In genomic region chr6:73854998-73855718, GRCh38 we compare ENCODE assay signal across 8 cellular contexts.
DNase-seq lines count a peak whose midpoint lies in the region; ATAC-seq, FAIRE-seq and TF ChIP-seq lines count a peak whose summit lies in the region.

No MANE protein-coding gene starts in this region.

- TF ChIP-seq CTCF in lower lobe of right lung (IDR thresholded peaks at IDR 0.05): peak; percentile 68
- peak in 1 of 3 donors; percentile 38 for TF ChIP-seq CTCF in lower leg skin (IDR thresholded peaks at IDR 0.05)

- H3K9me3 ChIP-seq in NT2/D1 (ENCODE audit: insufficient read depth, low read length) (no peaks in the 10 kb centered on the region), lower lobe of right lung (no peaks in the 10 kb centered on the region)

- ATAC-seq in lower lobe of right lung (peak; percentile 62 to 70), HG02840 (IDR thresholded peaks at IDR 0.05; ENCODE audit: low FRiP score, unreplicated experiment) (no peak)

- H3K4me3 ChIP-seq in NT2/D1 (ENCODE audit: insufficient read length, low read depth): no peak overlapping the region
- peak overlapping the region; percentile 20 for H3K4me3 ChIP-seq in lower lobe of right lung
- H3K4me3 ChIP-seq in lower leg skin (ENCODE audit: low read depth, poor library complexity, severe bottlenecking): no peak overlapping the region

- TF ChIP-seq POLR2A in GM12891 (IDR thresholded peaks at IDR 0.05; ENCODE audit: low read depth, low read length) (no peak), lower leg skin (IDR thresholded peaks at IDR 0.05) (no peak)

- no peaks in the 10 kb centered on the region for H3K4me1 ChIP-seq in NT2/D1 (ENCODE audit: insufficient read depth, insufficient read length)
- no peaks in the 10 kb centered on the region for H3K4me1 ChIP-seq in lower lobe of right lung

- H3K36me3 ChIP-seq in NT2/D1 (ENCODE audit: insufficient read depth, insufficient read length, low read length): no peaks in the 10 kb centered on the region
- H3K36me3 ChIP-seq in lower lobe of right lung: no peaks in the 10 kb centered on the region

- H3K27me3 ChIP-seq in NT2/D1 (ENCODE audit: insufficient read depth, insufficient read length) (no peaks in the 10 kb centered on the region), lower lobe of right lung (ENCODE audit: low read depth) (no peaks in the 10 kb centered on the region)

- intact Hi-C loops in lower lobe of right lung (cut with DNase I) (no loop called here), lower leg skin (cut with DNase I; ENCODE audit: low total_unique reads) (loop anchor here (10.0 kb wide), 1 partner anchor 1350 kb away; the partner anchor contains the start of gene COL12A1)

- DNase-seq in AML-193 (lab: John Stamatoyannopoulos, UW): peak; percentile 81 to 86
- peak; percentile 7 for DNase-seq in GM12891 (ENCODE audit: insufficient read length, low spot score)
- peak; percentile 30 for DNase-seq in HS-5 (ENCODE audit: low read depth)
- DNase-seq in NT2/D1 (ENCODE audit: low read depth, low spot score): peak; percentile 9
- DNase-seq in central memory CD4-positive, alpha-beta T cell: peak; percentile 35
- no peak for DNase-seq in lower lobe of right lung
- DNase-seq in lower leg skin (ENCODE audit: low spot score in 2 of 2): no peak

- WGBS in lower leg skin, 2 donors: 8 to 12% methylated on average over 5 of the region's 5 CpGs

- H3K27ac ChIP-seq in lower lobe of right lung: no peak overlapping the region

- no peak for FAIRE-seq in GM12891 (lab: Jason Lieb, UNC)

- no peak overlapping the region for H3K9ac ChIP-seq in NT2/D1 (ENCODE audit: insufficient read length, low read depth)

TF ChIP-seq in GM12891, 5 proteins besides CTCF, POLR2A, EP300 and RAD21:
- TF ChIP-seq POU2F2 (IDR thresholded peaks at IDR 0.05; ENCODE audit: low read depth, low read length) (no peak), SPI1 (IDR thresholded peaks at IDR 0.05; ENCODE audit: low read depth, low read length) (no peak), TAF1 (IDR thresholded peaks at IDR 0.05; ENCODE audit: low read depth, low read length) (no peak), PAX5 (IDR thresholded peaks at IDR 0.05; ENCODE audit: insufficient read depth, low read length, severe bottlenecking) (no peak), POLR2AphosphoS5 (IDR thresholded peaks at IDR 0.05; ENCODE audit: low read depth, low read length) (no peak)

Comparison
In these comparisons a context has a peak if more than half of its experiments do, and no peak if none do; other contexts are left out.
1. DNase-seq: peak in AML-193 (2 of 2), GM12891 (single experiment), HS-5 (single experiment), NT2/D1 (single experiment) and central memory CD4-positive, alpha-beta T cell (single experiment); none in lower lobe of right lung (single experiment) and lower leg skin (0 of 2).